ENCODE assay signal across 25 cellular contexts in the genomic region with DNA sequence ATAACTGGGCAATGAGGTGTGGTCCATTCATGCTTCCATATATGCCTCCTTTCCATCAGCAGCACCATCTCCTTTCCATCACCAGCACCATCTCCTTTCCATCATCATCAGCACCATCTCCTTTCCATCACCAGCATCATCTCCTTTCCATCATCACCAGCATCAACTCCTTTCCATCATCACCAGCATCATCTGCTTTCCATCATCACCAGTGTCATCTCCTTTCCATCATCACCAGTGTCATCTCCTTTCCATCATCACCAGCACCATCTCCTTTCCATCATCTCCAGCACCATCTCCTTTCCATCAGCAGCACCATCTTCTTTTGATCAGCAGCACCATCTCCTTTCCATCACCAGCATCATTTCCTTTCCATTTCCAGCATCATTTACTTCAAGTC.
"Had no signal": no experiment of that assay in that cellular context is flagged by ENCODE, and none has a peak within 500 bp of the region (broad histone marks: within the 10 kb centered on the region; RNA-seq: fewer than 3 reads in every experiment).

No MANE protein-coding gene starts in this region.

- FAIRE-seq: endometrium, islet of Langerhans, keratinocyte had no signal

- ATAC-seq: effector memory CD8-positive, alpha-beta T cell; esophagus mucosa; gastrocnemius medialis; heart right ventricle; left cardiac atrium; left lung; left ventricle myocardium superior; lower lobe of right lung; mucosa of descending colon had no signal

- H3K9me3 ChIP-seq: colonic mucosa, gastrocnemius medialis, lower lobe of right lung, mucosa of descending colon had no signal

- H3K36me3 ChIP-seq: colonic mucosa, esophagus squamous epithelium, gastrocnemius medialis, heart right ventricle, left lung, lower lobe of right lung had no signal

- H3K4me1 ChIP-seq: colonic mucosa, esophagus squamous epithelium, gastrocnemius medialis, heart right ventricle, left lung, lower lobe of right lung had no signal

- H3K27me3 ChIP-seq: colonic mucosa, esophagus squamous epithelium, gastrocnemius medialis, heart right ventricle, left lung had no signal

- H3K4me3 ChIP-seq: colonic mucosa, esophagus squamous epithelium, gastrocnemius medialis, heart right ventricle, left lung, lower lobe of right lung, mucosa of descending colon had no signal

- H3K27ac ChIP-seq: colonic mucosa, epithelial cell of prostate, esophagus squamous epithelium, gastrocnemius medialis, heart right ventricle, left lung, lower lobe of right lung had no signal

- DNase-seq: colonic mucosa; cortex of kidney; effector CD8-positive, alpha-beta T cell; effector memory CD8-positive, alpha-beta T cell; endodermal cell; erythroblast; esophagus squamous epithelium; foreskin fibroblast; foreskin melanocyte; gastrocnemius medialis; glutamatergic neuron; head of caudate nucleus; heart right ventricle; hippocampal formation; left cardiac atrium; left lung; left ventricle myocardium superior; lower lobe of right lung; mesenchymal stem cell; mucosa of descending colon had no signal
